ENCODE assay signal across 1 cellular context in genomic region chr17:44110823-44111633, GRCh38.
TF ChIP-seq lines count a peak whose summit lies in the region.

No MANE protein-coding gene starts in this region.

TF ChIP-seq in HEK293, 187 proteins besides CTCF, POLR2A, EP300 and RAD21 (continued from another document and continues in another):
- TF ChIP-seq ZBTB6 (tag by site-specific recombination; IDR thresholded peaks at IDR 0.05), result peak; percentile 77
- TF ChIP-seq ZNF654 (tag by site-specific recombination; IDR thresholded peaks at IDR 0.05; ENCODE audit: low read depth), result no peak
- TF ChIP-seq ZFHX2 (tag by site-specific recombination; conservative IDR thresholded peaks at IDR 0.05), result no peak
- TF ChIP-seq IKZF3 (tag by site-specific recombination; IDR thresholded peaks at IDR 0.05), result peak; percentile 95
- TF ChIP-seq GLIS1 (tag by site-specific recombination; IDR thresholded peaks at IDR 0.05), result peak; percentile 94
- 0 out of 2 replicates have a peak, but pooled peaks have one; percentile 63 for TF ChIP-seq ZNF24 (tag by site-specific recombination; IDR thresholded peaks at IDR 0.05)
- TF ChIP-seq MZF1 (tag by site-specific recombination; IDR thresholded peaks at IDR 0.05; ENCODE audit: borderline replicate concordance), result 0 out of 2 replicates have a peak, but pooled peaks have one; percentile 53
- peak; percentile 62 for TF ChIP-seq KLF10 (tag by site-specific recombination; IDR thresholded peaks at IDR 0.05)
- peak; percentile 84 for TF ChIP-seq ZNF341 (tag by site-specific recombination; IDR thresholded peaks at IDR 0.05; ENCODE audit: low read depth)
- peak; percentile 78 for TF ChIP-seq ZNF629 (tag by site-specific recombination; IDR thresholded peaks at IDR 0.05)
- peak; percentile 43; the same call in 1 of the 2 replicates for TF ChIP-seq ZBTB44 (tag by site-specific recombination; IDR thresholded peaks at IDR 0.05)
- no peak for TF ChIP-seq ZNF221 (tag by site-specific recombination; IDR thresholded peaks at IDR 0.05; ENCODE audit: borderline replicate concordance)
- 0 out of 2 replicates have a peak, but pooled peaks have one; percentile 64 for TF ChIP-seq HIC1 (tag by site-specific recombination; IDR thresholded peaks at IDR 0.05)
- peak; percentile 54; the same call in 1 of the 2 replicates for TF ChIP-seq ZNF391 (tag by site-specific recombination; IDR thresholded peaks at IDR 0.05; ENCODE audit: borderline replicate concordance, low read depth)
- no peak for TF ChIP-seq ZNF2 (tag by site-specific recombination; IDR thresholded peaks at IDR 0.05)
- TF ChIP-seq, protein P1, sequence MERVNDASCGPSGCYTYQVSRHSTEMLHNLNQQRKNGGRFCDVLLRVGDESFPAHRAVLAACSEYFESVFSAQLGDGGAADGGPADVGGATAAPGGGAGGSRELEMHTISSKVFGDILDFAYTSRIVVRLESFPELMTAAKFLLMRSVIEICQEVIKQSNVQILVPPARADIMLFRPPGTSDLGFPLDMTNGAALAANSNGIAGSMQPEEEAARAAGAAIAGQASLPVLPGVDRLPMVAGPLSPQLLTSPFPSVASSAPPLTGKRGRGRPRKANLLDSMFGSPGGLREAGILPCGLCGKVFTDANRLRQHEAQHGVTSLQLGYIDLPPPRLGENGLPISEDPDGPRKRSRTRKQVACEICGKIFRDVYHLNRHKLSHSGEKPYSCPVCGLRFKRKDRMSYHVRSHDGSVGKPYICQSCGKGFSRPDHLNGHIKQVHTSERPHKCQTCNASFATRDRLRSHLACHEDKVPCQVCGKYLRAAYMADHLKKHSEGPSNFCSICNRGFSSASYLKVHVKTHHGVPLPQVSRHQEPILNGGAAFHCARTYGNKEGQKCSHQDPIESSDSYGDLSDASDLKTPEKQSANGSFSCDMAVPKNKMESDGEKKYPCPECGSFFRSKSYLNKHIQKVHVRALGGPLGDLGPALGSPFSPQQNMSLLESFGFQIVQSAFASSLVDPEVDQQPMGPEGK (tag by site-specific recombination; IDR thresholded peaks at IDR 0.05), result peak; percentile 94
- TF ChIP-seq, protein P2, sequence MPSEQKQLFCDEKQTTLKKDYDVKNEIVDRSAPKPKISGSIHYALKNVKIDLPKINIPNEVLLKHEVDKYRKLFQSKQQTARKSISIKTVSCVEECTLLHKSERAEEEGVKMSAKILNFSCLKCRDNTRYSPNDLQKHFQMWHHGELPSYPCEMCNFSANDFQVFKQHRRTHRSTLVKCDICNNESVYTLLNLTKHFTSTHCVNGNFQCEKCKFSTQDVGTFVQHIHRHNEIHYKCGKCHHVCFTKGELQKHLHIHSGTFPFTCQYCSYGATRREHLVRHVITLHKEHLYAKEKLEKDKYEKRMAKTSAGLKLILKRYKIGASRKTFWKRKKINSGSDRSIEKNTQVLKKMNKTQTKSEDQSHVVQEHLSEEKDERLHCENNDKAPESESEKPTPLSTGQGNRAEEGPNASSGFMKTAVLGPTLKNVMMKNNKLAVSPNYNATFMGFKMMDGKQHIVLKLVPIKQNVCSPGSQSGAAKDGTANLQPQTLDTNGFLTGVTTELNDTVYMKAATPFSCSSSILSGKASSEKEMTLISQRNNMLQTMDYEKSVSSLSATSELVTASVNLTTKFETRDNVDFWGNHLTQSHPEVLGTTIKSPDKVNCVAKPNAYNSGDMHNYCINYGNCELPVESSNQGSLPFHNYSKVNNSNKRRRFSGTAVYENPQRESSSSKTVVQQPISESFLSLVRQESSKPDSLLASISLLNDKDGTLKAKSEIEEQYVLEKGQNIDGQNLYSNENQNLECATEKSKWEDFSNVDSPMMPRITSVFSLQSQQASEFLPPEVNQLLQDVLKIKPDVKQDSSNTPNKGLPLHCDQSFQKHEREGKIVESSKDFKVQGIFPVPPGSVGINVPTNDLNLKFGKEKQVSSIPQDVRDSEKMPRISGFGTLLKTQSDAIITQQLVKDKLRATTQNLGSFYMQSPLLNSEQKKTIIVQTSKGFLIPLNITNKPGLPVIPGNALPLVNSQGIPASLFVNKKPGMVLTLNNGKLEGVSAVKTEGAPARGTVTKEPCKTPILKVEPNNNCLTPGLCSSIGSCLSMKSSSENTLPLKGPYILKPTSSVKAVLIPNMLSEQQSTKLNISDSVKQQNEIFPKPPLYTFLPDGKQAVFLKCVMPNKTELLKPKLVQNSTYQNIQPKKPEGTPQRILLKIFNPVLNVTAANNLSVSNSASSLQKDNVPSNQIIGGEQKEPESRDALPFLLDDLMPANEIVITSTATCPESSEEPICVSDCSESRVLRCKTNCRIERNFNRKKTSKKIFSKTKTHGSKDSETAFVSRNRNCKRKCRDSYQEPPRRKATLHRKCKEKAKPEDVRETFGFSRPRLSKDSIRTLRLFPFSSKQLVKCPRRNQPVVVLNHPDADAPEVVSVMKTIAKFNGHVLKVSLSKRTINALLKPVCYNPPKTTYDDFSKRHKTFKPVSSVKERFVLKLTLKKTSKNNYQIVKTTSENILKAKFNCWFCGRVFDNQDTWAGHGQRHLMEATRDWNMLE (tag by site-specific recombination; conservative IDR thresholded peaks at IDR 0.05; ENCODE audit: low read depth), result no peak
- peak; percentile 28; the same call in 1 of the 2 replicates for TF ChIP-seq ZNF639 (tag by site-specific recombination; IDR thresholded peaks at IDR 0.05)
- TF ChIP-seq ZSCAN30 (tag by site-specific recombination; IDR thresholded peaks at IDR 0.05), result peak; percentile 84; the same call in 1 of the 2 replicates
- peak; percentile 77 for TF ChIP-seq KLF1 (tag by site-specific recombination; IDR thresholded peaks at IDR 0.05)
- TF ChIP-seq BCL6B (tag by site-specific recombination; IDR thresholded peaks at IDR 0.05), result no peak
- TF ChIP-seq ZNF610 (tag by site-specific recombination; IDR thresholded peaks at IDR 0.05; ENCODE audit: borderline replicate concordance), result peak; percentile 88; the same call in 1 of the 2 replicates
- TF ChIP-seq, protein P3, sequence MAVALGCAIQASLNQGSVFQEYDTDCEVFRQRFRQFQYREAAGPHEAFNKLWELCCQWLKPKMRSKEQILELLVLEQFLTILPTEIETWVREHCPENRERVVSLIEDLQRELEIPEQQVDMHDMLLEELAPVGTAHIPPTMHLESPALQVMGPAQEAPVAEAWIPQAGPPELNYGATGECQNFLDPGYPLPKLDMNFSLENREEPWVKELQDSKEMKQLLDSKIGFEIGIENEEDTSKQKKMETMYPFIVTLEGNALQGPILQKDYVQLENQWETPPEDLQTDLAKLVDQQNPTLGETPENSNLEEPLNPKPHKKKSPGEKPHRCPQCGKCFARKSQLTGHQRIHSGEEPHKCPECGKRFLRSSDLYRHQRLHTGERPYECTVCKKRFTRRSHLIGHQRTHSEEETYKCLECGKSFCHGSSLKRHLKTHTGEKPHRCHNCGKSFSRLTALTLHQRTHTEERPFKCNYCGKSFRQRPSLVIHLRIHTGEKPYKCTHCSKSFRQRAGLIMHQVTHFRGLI (tag by site-specific recombination; IDR thresholded peaks at IDR 0.05), result no peak
- no peak for TF ChIP-seq SCRT1 (tag by site-specific recombination; IDR thresholded peaks at IDR 0.05; ENCODE audit: borderline replicate concordance)
- TF ChIP-seq, protein P4, sequence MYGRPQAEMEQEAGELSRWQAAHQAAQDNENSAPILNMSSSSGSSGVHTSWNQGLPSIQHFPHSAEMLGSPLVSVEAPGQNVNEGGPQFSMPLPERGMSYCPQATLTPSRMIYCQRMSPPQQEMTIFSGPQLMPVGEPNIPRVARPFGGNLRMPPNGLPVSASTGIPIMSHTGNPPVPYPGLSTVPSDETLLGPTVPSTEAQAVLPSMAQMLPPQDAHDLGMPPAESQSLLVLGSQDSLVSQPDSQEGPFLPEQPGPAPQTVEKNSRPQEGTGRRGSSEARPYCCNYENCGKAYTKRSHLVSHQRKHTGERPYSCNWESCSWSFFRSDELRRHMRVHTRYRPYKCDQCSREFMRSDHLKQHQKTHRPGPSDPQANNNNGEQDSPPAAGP (tag by site-specific recombination; IDR thresholded peaks at IDR 0.05), result peak; percentile 89
- TF ChIP-seq, protein P5, sequence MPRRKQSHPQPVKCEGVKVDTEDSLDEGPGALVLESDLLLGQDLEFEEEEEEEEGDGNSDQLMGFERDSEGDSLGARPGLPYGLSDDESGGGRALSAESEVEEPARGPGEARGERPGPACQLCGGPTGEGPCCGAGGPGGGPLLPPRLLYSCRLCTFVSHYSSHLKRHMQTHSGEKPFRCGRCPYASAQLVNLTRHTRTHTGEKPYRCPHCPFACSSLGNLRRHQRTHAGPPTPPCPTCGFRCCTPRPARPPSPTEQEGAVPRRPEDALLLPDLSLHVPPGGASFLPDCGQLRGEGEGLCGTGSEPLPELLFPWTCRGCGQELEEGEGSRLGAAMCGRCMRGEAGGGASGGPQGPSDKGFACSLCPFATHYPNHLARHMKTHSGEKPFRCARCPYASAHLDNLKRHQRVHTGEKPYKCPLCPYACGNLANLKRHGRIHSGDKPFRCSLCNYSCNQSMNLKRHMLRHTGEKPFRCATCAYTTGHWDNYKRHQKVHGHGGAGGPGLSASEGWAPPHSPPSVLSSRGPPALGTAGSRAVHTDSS (tag by site-specific recombination; IDR thresholded peaks at IDR 0.05), result no peak
- no peak for TF ChIP-seq ZNF157 (tag by site-specific recombination; IDR thresholded peaks at IDR 0.05)
- TF ChIP-seq, protein P6, sequence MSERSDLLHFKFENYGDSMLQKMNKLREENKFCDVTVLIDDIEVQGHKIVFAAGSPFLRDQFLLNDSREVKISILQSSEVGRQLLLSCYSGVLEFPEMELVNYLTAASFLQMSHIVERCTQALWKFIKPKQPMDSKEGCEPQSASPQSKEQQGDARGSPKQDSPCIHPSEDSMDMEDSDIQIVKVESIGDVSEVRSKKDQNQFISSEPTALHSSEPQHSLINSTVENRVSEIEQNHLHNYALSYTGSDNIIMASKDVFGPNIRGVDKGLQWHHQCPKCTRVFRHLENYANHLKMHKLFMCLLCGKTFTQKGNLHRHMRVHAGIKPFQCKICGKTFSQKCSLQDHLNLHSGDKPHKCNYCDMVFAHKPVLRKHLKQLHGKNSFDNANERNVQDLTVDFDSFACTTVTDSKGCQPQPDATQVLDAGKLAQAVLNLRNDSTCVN (tag by site-specific recombination; optimal IDR thresholded peaks at IDR 0.05), result no peak
- peak; percentile 76 for TF ChIP-seq WT1 (tag by site-specific recombination; IDR thresholded peaks at IDR 0.05)
- TF ChIP-seq ZNF292 (tag by site-specific recombination; IDR thresholded peaks at IDR 0.05; ENCODE audit: borderline replicate concordance, low read depth), result no peak
- TF ChIP-seq ZNF202 (tag by site-specific recombination; IDR thresholded peaks at IDR 0.05; ENCODE audit: borderline replicate concordance), result no peak
- peak; percentile 66; the same call in 1 of the 2 replicates for TF ChIP-seq ZNF501 (tag by site-specific recombination; IDR thresholded peaks at IDR 0.05)
- TF ChIP-seq SP2 (tag by site-specific recombination; IDR thresholded peaks at IDR 0.05), result peak; percentile 82
- TF ChIP-seq ZNF404 (tag by site-specific recombination; IDR thresholded peaks at IDR 0.05), result no peak
